21 cellular contexts compared by ENCODE assay signal in genomic region chr20:63916540-63916939, GRCh38. TPM values are rescaled to one million over a fixed set of nuclear protein-coding genes. Genes with fewer than 3 reads are reported as not detected.
"Had no signal": no experiment of that assay in that cellular context is flagged by ENCODE, and none has a peak within 500 bp of the region (broad histone marks: within the 10 kb centered on the region; RNA-seq: fewer than 3 reads in every experiment).

No MANE protein-coding gene starts in this region.

RNA-seq across cellular contexts. Expression of gene ABHD16B, which starts 55.2 kb away (rescaled TPM):
- total RNA-seq: activated CD4-positive, alpha-beta memory T cell treated with anti-CD3 and anti-CD28 coated beads, Interleukin-2, amount 10 ng/mL, durations not matched to agents 7 days and 5 days; activated CD4-positive, alpha-beta T cell treated with anti-CD3 and anti-CD28 coated beads, Interleukin-2, amount 10 ng/mL, durations not matched to agents 7 days and 5 days; activated T-cell treated with anti-CD3 and anti-CD28 coated beads, Interleukin-2, amount 50 U/mL, for 4 hours; body of pancreas; colonic mucosa; fibroblast of lung; foreskin keratinocyte; heart left ventricle; kidney; left colon; liver; mammary epithelial cell; mucosa of gallbladder; ovary; progenitor cell of endocrine pancreas; renal cortical epithelial cell; right lobe of liver; subcutaneous adipose tissue; T-helper 1 cell treated with Interleukin-12 subunit alpha and Interleukin-12 subunit beta and Interleukin-4 antibody, amounts not matched to agents 30 ng/mL and 1 ng/mL, for 36 hours; thoracic aorta; uterus had no signal
